In genomic region chr1:85560305-85560704, GRCh38 we compare ENCODE assay signal across 3 cellular contexts.
TF ChIP-seq lines count a peak whose summit lies in the region.

No MANE protein-coding gene starts in this region.

TF ChIP-seq in HepG2, 621 proteins besides CTCF, POLR2A, EP300 and RAD21:
- TF ChIP-seq CEBPB (IDR thresholded peaks at IDR 0.05; ENCODE audit: borderline replicate concordance, low read depth, low read length) (peak; percentile 47; the same call in 1 of the 2 replicates), YEATS4 (CRISPR knock-in tag; IDR thresholded peaks at IDR 0.05; ENCODE audit: borderline replicate concordance) (no peak)
TF ChIP-seq in HepG2: peak in this region for 1.

TF ChIP-seq in IMR-90, 13 proteins besides CTCF, POLR2A, EP300 and RAD21:
- TF ChIP-seq FOS (IDR thresholded peaks at IDR 0.05; ENCODE audit: low read depth, low read length) (no peak), MAZ (IDR thresholded peaks at IDR 0.05; ENCODE audit: borderline replicate concordance, low read depth, low read length) (no peak), CHD1 (IDR thresholded peaks at IDR 0.05; ENCODE audit: low read depth, low read length) (no peak), CEBPB (IDR thresholded peaks at IDR 0.05; ENCODE audit: low read depth, low read length) (peak; percentile 64)

TF ChIP-seq in K562, 482 proteins besides CTCF, POLR2A, EP300 and RAD21:
- TF ChIP-seq C11orf30 (IDR thresholded peaks at IDR 0.05; ENCODE audit: low read depth) (no peak), NUFIP1 (IDR thresholded peaks at IDR 0.05; ENCODE audit: partially characterized antibody) (no peak), MBD1 (CRISPR knock-in tag; IDR thresholded peaks at IDR 0.05) (no peak), CEBPG (CRISPR knock-in tag; IDR thresholded peaks at IDR 0.05) (no peak), CEBPG (tag; conservative IDR thresholded peaks at IDR 0.05 in 1 of 2, IDR thresholded peaks at IDR 0.05 in 1 of 2) (peak; percentile 46 to 87; a peak in 2 of 4 replicates), KHSRP (IDR thresholded peaks at IDR 0.05) (no peak), ATF3 (IDR thresholded peaks at IDR 0.05) (peak; percentile 32; the same call in 1 of the 2 replicates), ATF3 (CRISPR knock-in tag; conservative IDR thresholded peaks at IDR 0.05) (no peak), CBFA2T2 (conservative IDR thresholded peaks at IDR 0.05) (no peak), ESRRA (IDR thresholded peaks at IDR 0.05; ENCODE audit: borderline replicate concordance, low read depth) (no peak), KAT7 (CRISPR knock-in tag; IDR thresholded peaks at IDR 0.05; ENCODE audit: borderline replicate concordance) (no peak), ELF4 (CRISPR knock-in tag; IDR thresholded peaks at IDR 0.05) (no peak), ZNF79 (CRISPR knock-in tag; IDR thresholded peaks at IDR 0.05; ENCODE audit: low read depth) (no peak), ARNT (IDR thresholded peaks at IDR 0.05) (no peak), MIER1 (IDR thresholded peaks at IDR 0.05; ENCODE audit: low read depth) (no peak), ZNF41 (CRISPR knock-in tag; conservative IDR thresholded peaks at IDR 0.05) (no peak), MCM5 (IDR thresholded peaks at IDR 0.05; ENCODE audit: low read depth) (no peak), BCL6 (CRISPR knock-in tag; IDR thresholded peaks at IDR 0.05) (no peak), RHOXF2B (CRISPR knock-in tag; conservative IDR thresholded peaks at IDR 0.05) (no peak), CEBPB (tag; IDR thresholded peaks at IDR 0.05) (0 out of 2 replicates have a peak, but pooled peaks have one; percentile 23)
